Comparison of ENCODE assay signal across 28 cellular contexts in the genomic region with DNA sequence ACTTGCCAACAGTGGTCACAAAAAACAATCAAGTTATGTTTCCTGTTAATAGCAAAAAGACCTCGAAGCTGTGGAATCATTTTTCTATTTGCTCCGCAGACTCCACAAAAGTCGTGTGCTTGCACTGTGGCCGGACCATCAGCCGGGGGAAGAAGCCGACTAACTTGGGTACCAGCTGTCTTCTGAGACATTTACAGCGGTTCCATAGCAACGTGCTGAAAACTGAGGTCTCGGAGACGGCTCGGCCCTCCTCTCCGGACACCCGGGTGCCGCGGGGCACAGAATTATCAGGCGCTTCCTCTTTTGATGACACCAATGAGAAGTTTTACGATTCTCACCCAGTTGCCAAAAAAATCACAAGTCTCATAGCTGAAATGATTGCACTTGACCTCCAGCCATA.
"Had no signal": no experiment of that assay in that cellular context is flagged by ENCODE, and none has a peak within 500 bp of the region (broad histone marks: within the 10 kb centered on the region; RNA-seq: fewer than 3 reads in every experiment).

No MANE protein-coding gene starts in this region.

- H3K9me3 ChIP-seq: neutrophil, pancreas, psoas muscle, sigmoid colon, thyroid gland, upper lobe of left lung had no signal

- H3K27me3 ChIP-seq: neutrophil, pancreas, right lobe of liver, sigmoid colon, stomach, thyroid gland, tibial nerve, upper lobe of left lung, uterus had no signal

- H3K9me3 Mint-ChIP-seq: naive thymus-derived CD8-positive, alpha-beta T cell; natural killer cell treated with Interleukin-12 subunit alpha and Interleukin-12 subunit beta and Interleukin-15 and Interleukin-18, amount 100 ng/mL, for 72 hours; neural crest cell; stimulated activated effector memory CD8-positive, alpha-beta T cell treated with anti-CD3 and anti-CD28 coated beads, Interleukin-12 subunit alpha, Interleukin-12 subunit beta, amount 100 ng/mL, for 72 hours; stimulated activated naive B cell treated with anti-CD40 and anti-IgM and Interleukin-4, amounts not matched to agents 10 μg/mL and 1 μg/mL and 100 μg/mL, for 72 hours; stimulated activated naive CD8-positive, alpha-beta T cell treated with anti-CD3 and anti-CD28 coated beads, Interleukin-15, Interleukin-2, amounts not matched to agents 100 ng/mL and 50 ng/mL, for 24 hours had no signal

- H3K27me3 Mint-ChIP-seq: naive thymus-derived CD8-positive, alpha-beta T cell; natural killer cell treated with Interleukin-12 subunit alpha and Interleukin-12 subunit beta and Interleukin-15 and Interleukin-18, amount 100 ng/mL, for 72 hours; progenitor cell of endocrine pancreas; stimulated activated naive B cell treated with anti-CD40 and anti-IgM and Interleukin-4, amounts not matched to agents 10 μg/mL and 1 μg/mL and 100 μg/mL, for 72 hours; stimulated activated naive CD8-positive, alpha-beta T cell treated with anti-CD3 and anti-CD28 coated beads, Interleukin-15, Interleukin-2, amounts not matched to agents 100 ng/mL and 50 ng/mL, for 24 hours had no signal

- H3K27ac Mint-ChIP-seq: natural killer cell treated with Interleukin-12 subunit alpha and Interleukin-12 subunit beta and Interleukin-15 and Interleukin-18, amount 100 ng/mL, for 72 hours; nephron progenitor cell; progenitor cell of endocrine pancreas; stimulated activated effector memory CD8-positive, alpha-beta T cell treated with anti-CD3 and anti-CD28 coated beads, Interleukin-12 subunit alpha, Interleukin-12 subunit beta, amount 100 ng/mL, for 72 hours; stimulated activated naive B cell treated with anti-CD40 and anti-IgM and Interleukin-4, amounts not matched to agents 10 μg/mL and 1 μg/mL and 100 μg/mL, for 72 hours; stimulated activated naive CD8-positive, alpha-beta T cell treated with anti-CD3 and anti-CD28 coated beads, Interleukin-15, Interleukin-2, amounts not matched to agents 100 ng/mL and 50 ng/mL, for 24 hours had no signal

- H3K4me3 ChIP-seq: pancreas, psoas muscle, right lobe of liver, sigmoid colon, stomach, thoracic aorta, thyroid gland, tibial nerve, upper lobe of left lung, uterus had no signal

- H3K36me3 ChIP-seq: uterus had no signal

- H3K27ac ChIP-seq: neutrophil, pancreas, psoas muscle, right lobe of liver, sigmoid colon, stomach, thoracic aorta, thyroid gland, tibial nerve, upper lobe of left lung, uterus had no signal

- H3K4me1 ChIP-seq: pancreas, psoas muscle, right lobe of liver, sigmoid colon, stomach, tibial nerve, upper lobe of left lung, uterus had no signal

- DNase-seq: naive thymus-derived CD8-positive, alpha-beta T cell; nephron progenitor cell; nucleus accumbens; pancreas; psoas muscle; right cardiac atrium; right lobe of liver; sigmoid colon; small intestine; stimulated activated CD4-positive, alpha-beta T cell treated with anti-CD3 and anti-CD28 coated beads, Interleukin-15, amount 100 ng/mL, for 24 hours; stimulated activated CD4-positive, alpha-beta T cell treated with anti-CD3 and anti-CD28 coated beads, Interleukin-2, amount 100 ng/mL, for 24 hours; stimulated activated CD4-positive, alpha-beta T cell treated with anti-CD3 and anti-CD28 coated beads, Interleukin-2, amount 100 ng/mL, for 48 hours; stimulated activated CD4-positive, alpha-beta T cell treated with anti-CD3 and anti-CD28 coated beads, Interleukin-4, amount 100 ng/mL, for 24 hours; stimulated activated naive B cell treated with anti-CD40 and anti-IgM and Interleukin-4, amounts not matched to agents 10 μg/mL and 1 μg/mL and 100 μg/mL, for 72 hours; stimulated activated naive CD4-positive, alpha-beta T cell treated with Interleukin-2 at 50 U/mL for 16 hours; stomach; thyroid gland; trophoblast cell; uterus had no signal

- H3K36me3 Mint-ChIP-seq: natural killer cell treated with Interleukin-12 subunit alpha and Interleukin-12 subunit beta and Interleukin-15 and Interleukin-18, amount 100 ng/mL, for 72 hours had no signal

- ATAC-seq: naive thymus-derived CD8-positive, alpha-beta T cell; natural killer cell treated with Interleukin-12 subunit alpha and Interleukin-12 subunit beta and Interleukin-15 and Interleukin-18, amount 100 ng/mL, for 72 hours; pancreas; psoas muscle; right cardiac atrium; stimulated activated effector memory CD8-positive, alpha-beta T cell treated with anti-CD3 and anti-CD28 coated beads, Interleukin-12 subunit alpha, Interleukin-12 subunit beta, amount 100 ng/mL, for 72 hours; stimulated activated naive B cell treated with anti-CD40 and anti-IgM and Interleukin-4, amounts not matched to agents 10 μg/mL and 1 μg/mL and 100 μg/mL, for 72 hours had no signal

- H3K4me3 Mint-ChIP-seq: naive thymus-derived CD8-positive, alpha-beta T cell; natural killer cell treated with Interleukin-12 subunit alpha and Interleukin-12 subunit beta and Interleukin-15 and Interleukin-18, amount 100 ng/mL, for 72 hours; nephron progenitor cell; neural crest cell; stimulated activated effector memory CD8-positive, alpha-beta T cell treated with anti-CD3 and anti-CD28 coated beads, Interleukin-12 subunit alpha, Interleukin-12 subunit beta, amount 100 ng/mL, for 72 hours; stimulated activated naive B cell treated with anti-CD40 and anti-IgM and Interleukin-4, amounts not matched to agents 10 μg/mL and 1 μg/mL and 100 μg/mL, for 72 hours; stimulated activated naive CD8-positive, alpha-beta T cell treated with anti-CD3 and anti-CD28 coated beads, Interleukin-15, Interleukin-2, amounts not matched to agents 100 ng/mL and 50 ng/mL, for 24 hours had no signal
